1 cellular context compared by ENCODE assay signal in the genomic region with DNA sequence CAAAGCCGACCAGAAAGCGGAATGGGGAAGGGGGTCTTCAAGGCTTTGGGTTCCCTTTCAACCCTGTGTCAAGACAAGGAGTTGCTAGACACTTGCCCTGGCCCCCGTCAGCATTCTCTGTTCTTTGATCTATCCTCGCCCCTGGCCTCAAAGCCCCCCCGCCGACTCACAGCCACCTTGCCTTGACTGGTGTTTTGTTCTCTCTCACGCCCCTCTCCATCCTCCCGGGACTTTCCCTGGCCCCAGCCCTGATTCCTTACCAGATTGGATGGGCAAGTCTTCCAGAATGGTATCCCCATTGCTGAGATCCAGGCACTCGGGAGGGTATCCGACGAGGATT.
A peak's percentile ranks its signal among the peaks of the same experiment; 100 is the strongest.
TF ChIP-seq lines count a peak whose summit lies in the region.

No MANE protein-coding gene starts in this region.

TF ChIP-seq in K562, 482 proteins besides CTCF, POLR2A, EP300 and RAD21 (continued from another document):
- TF ChIP-seq, protein P1, sequence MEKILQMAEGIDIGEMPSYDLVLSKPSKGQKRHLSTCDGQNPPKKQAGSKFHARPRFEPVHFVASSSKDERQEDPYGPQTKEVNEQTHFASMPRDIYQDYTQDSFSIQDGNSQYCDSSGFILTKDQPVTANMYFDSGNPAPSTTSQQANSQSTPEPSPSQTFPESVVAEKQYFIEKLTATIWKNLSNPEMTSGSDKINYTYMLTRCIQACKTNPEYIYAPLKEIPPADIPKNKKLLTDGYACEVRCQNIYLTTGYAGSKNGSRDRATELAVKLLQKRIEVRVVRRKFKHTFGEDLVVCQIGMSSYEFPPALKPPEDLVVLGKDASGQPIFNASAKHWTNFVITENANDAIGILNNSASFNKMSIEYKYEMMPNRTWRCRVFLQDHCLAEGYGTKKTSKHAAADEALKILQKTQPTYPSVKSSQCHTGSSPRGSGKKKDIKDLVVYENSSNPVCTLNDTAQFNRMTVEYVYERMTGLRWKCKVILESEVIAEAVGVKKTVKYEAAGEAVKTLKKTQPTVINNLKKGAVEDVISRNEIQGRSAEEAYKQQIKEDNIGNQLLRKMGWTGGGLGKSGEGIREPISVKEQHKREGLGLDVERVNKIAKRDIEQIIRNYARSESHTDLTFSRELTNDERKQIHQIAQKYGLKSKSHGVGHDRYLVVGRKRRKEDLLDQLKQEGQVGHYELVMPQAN (IDR thresholded peaks at IDR 0.05; ENCODE audit: borderline replicate concordance): peak; percentile 49; the same call in 1 of the 2 replicates
- TF ChIP-seq, protein P2, sequence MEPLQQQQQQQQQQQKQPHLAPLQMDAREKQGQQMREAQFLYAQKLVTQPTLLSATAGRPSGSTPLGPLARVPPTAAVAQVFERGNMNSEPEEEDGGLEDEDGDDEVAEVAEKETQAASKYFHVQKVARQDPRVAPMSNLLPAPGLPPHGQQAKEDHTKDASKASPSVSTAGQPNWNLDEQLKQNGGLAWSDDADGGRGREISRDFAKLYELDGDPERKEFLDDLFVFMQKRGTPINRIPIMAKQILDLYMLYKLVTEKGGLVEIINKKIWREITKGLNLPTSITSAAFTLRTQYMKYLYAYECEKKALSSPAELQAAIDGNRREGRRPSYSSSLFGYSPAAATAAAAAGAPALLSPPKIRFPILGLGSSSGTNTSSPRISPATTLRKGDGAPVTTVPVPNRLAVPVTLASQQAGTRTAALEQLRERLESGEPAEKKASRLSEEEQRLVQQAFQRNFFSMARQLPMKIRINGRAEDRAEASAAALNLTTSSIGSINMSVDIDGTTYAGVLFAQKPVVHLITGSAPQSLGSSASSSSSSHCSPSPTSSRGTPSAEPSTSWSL (CRISPR knock-in tag; IDR thresholded peaks at IDR 0.05; ENCODE audit: borderline replicate concordance): 0 out of 2 replicates have a peak, but pooled peaks have one; percentile 32
- no peak for TF ChIP-seq ZNF184 (CRISPR knock-in tag; IDR thresholded peaks at IDR 0.05)
